In genomic region chr13:40518481-40518882, GRCh38 we compare ENCODE assay signal across 8 cellular contexts.
DNase-seq lines count a peak whose midpoint lies in the region; TF ChIP-seq lines count a peak whose summit lies in the region.

No MANE protein-coding gene starts in this region.

- peaks cover 26% of the 10 kb centered on the region for H3K4me1 Mint-ChIP-seq in activated naive CD4-positive, alpha-beta T cell treated with anti-CD3 and anti-CD28 coated beads, Interleukin-2, amount 10 ng/mL, durations not matched to agents 7 days and 5 days
- peaks cover 12% of the 10 kb centered on the region for H3K4me1 Mint-ChIP-seq in progenitor cell of endocrine pancreas (ENCODE audit: low read depth)

- CTCF ChIA-PET in activated naive CD4-positive, alpha-beta T cell treated with anti-CD3 and anti-CD28 coated beads, Interleukin-2, amount 10 ng/mL, durations not matched to agents 7 days and 5 days (lab: Charles Lee) = interaction anchor here (0.7 to 1.4 kb wide), 4 partner anchors 9 to 110 kb away, joined by 3 to 4 read pairs (median 3); no protein-coding TSS in a partner anchor

- no peaks in the 10 kb centered on the region for H3K27me3 Mint-ChIP-seq in activated naive CD4-positive, alpha-beta T cell treated with anti-CD3 and anti-CD28 coated beads, Interleukin-2, amount 10 ng/mL, durations not matched to agents 7 days and 5 days
- H3K27me3 Mint-ChIP-seq in progenitor cell of endocrine pancreas = no peaks in the 10 kb centered on the region

- TF ChIP-seq CTCF in progenitor cell of endocrine pancreas (IDR thresholded peaks at IDR 0.05; ENCODE audit: unreplicated experiment) = no peak

- no peak overlapping the region for H3K27ac Mint-ChIP-seq in activated naive CD4-positive, alpha-beta T cell treated with anti-CD3 and anti-CD28 coated beads, Interleukin-2, amount 10 ng/mL, durations not matched to agents 7 days and 5 days
- no peak overlapping the region for H3K27ac Mint-ChIP-seq in progenitor cell of endocrine pancreas

- no peak overlapping the region for H3K4me3 Mint-ChIP-seq in activated naive CD4-positive, alpha-beta T cell treated with anti-CD3 and anti-CD28 coated beads, Interleukin-2, amount 10 ng/mL, durations not matched to agents 7 days and 5 days
- H3K4me3 Mint-ChIP-seq in progenitor cell of endocrine pancreas (ENCODE audit: low read depth) = no peak overlapping the region

- DNase-seq in GM19238 (ENCODE audit: insufficient read length, low spot score) = peak; percentile 13
- peak; percentile 44 for DNase-seq in LoVo (ENCODE audit: low spot score)
- DNase-seq in activated naive CD4-positive, alpha-beta T cell treated with anti-CD3 and anti-CD28 coated beads, Interleukin-2, amount 10 ng/mL, durations not matched to agents 7 days and 5 days = peak; percentile 34
- peak; percentile 47 to 75 for DNase-seq in stimulated activated CD4-positive, alpha-beta T cell treated with anti-CD3 and anti-CD28 coated beads, Interleukin-4, amount 100 ng/mL, for 48 hours (ENCODE audit: low read depth in 2 of 2)
- no peak for DNase-seq in dedifferentiated amniotic fluid mesenchymal stem cell (ENCODE audit: extremely low spot score)
- DNase-seq in superior temporal gyrus (ENCODE audit: extremely low spot score) = no peak
- no peak for DNase-seq in progenitor cell of endocrine pancreas (ENCODE audit: low spot score, unreplicated experiment)
- no peak for DNase-seq in HuH-7 (ENCODE audit: low spot score)

- no peaks in the 10 kb centered on the region for H3K9me3 Mint-ChIP-seq in activated naive CD4-positive, alpha-beta T cell treated with anti-CD3 and anti-CD28 coated beads, Interleukin-2, amount 10 ng/mL, durations not matched to agents 7 days and 5 days
- H3K9me3 Mint-ChIP-seq in progenitor cell of endocrine pancreas (ENCODE audit: low read depth) = no peaks in the 10 kb centered on the region

- no peaks in the 10 kb centered on the region for H3K36me3 Mint-ChIP-seq in activated naive CD4-positive, alpha-beta T cell treated with anti-CD3 and anti-CD28 coated beads, Interleukin-2, amount 10 ng/mL, durations not matched to agents 7 days and 5 days
- no peaks in the 10 kb centered on the region for H3K36me3 Mint-ChIP-seq in progenitor cell of endocrine pancreas (ENCODE audit: insufficient read depth)

Comparison
In these comparisons a context has a peak if more than half of its experiments do, and no peak if none do; other contexts are left out.
1. DNase-seq: peak in GM19238 (single experiment), LoVo (single experiment), activated naive CD4-positive, alpha-beta T cell treated with anti-CD3 and anti-CD28 coated beads, Interleukin-2, amount 10 ng/mL, durations not matched to agents 7 days and 5 days (single experiment) and stimulated activated CD4-positive, alpha-beta T cell treated with anti-CD3 and anti-CD28 coated beads, Interleukin-4, amount 100 ng/mL, for 48 hours (2 of 2); none in dedifferentiated amniotic fluid mesenchymal stem cell (single experiment), superior temporal gyrus (single experiment), progenitor cell of endocrine pancreas (single experiment) and HuH-7 (single experiment).